31 cellular contexts compared by ENCODE assay signal in genomic region chr6:75936682-75937081, GRCh38.
"Had no signal": no experiment of that assay in that cellular context is flagged by ENCODE, and none has a peak within 500 bp of the region (broad histone marks: within the 10 kb centered on the region; RNA-seq: fewer than 3 reads in every experiment).

No MANE protein-coding gene starts in this region.

- H3K4me3 ChIP-seq: adrenal gland, body of pancreas, esophagus squamous epithelium, gastroesophageal sphincter had no signal

- H3K9me3 ChIP-seq: adrenal gland, body of pancreas, esophagus squamous epithelium, gastroesophageal sphincter had no signal

- H3K4me3 Mint-ChIP-seq: activated CD4-positive, alpha-beta memory T cell treated with anti-CD3 and anti-CD28 coated beads for 36 hours; activated CD4-positive, alpha-beta T cell treated with anti-CD3 and anti-CD28 coated beads for 36 hours; activated CD4-positive, alpha-beta T cell treated with anti-CD3 and anti-CD28 coated beads, Interleukin-2, amount 10 ng/mL, durations not matched to agents 24 days and 14 days; activated CD8-positive, alpha-beta memory T cell treated with anti-CD3 and anti-CD28 coated beads, Interleukin-2, amount 10 ng/mL, durations not matched to agents 7 days and 5 days; activated CD8-positive, alpha-beta T cell treated with anti-CD3 and anti-CD28 coated beads, Interleukin-2, amount 10 ng/mL, durations not matched to agents 7 days and 5 days; activated naive CD4-positive, alpha-beta T cell treated with anti-CD3 and anti-CD28 coated beads for 36 hours; activated naive CD4-positive, alpha-beta T cell treated with anti-CD3 and anti-CD28 coated beads, Interleukin-2, amount 50 U/mL, for 24 hours; activated naive CD8-positive, alpha-beta T cell treated with anti-CD3 and anti-CD28 coated beads for 36 hours; activated naive CD8-positive, alpha-beta T cell treated with anti-CD3 and anti-CD28 coated beads, Interleukin-2, amount 50 U/mL, for 24 hours; activated T-helper 1 cell treated with anti-CD3 and anti-CD28 coated beads, Interleukin-12 subunit alpha, Interleukin-12 subunit beta, Interleukin-2, Interleukin-4 antibody, amounts not matched to agents 30 ng/mL and 10 ng/mL and 1 ng/mL, durations not matched to agents 14 hours and 24 hours and 36 hours; effector memory CD8-positive, alpha-beta T cell had no signal

- H3K27ac Mint-ChIP-seq: activated CD4-positive, alpha-beta memory T cell treated with anti-CD3 and anti-CD28 coated beads for 36 hours; activated CD4-positive, alpha-beta T cell treated with anti-CD3 and anti-CD28 coated beads for 36 hours; activated CD4-positive, alpha-beta T cell treated with anti-CD3 and anti-CD28 coated beads, Interleukin-2, amount 10 ng/mL, durations not matched to agents 24 days and 14 days; activated CD8-positive, alpha-beta memory T cell treated with anti-CD3 and anti-CD28 coated beads, Interleukin-2, amount 10 ng/mL, durations not matched to agents 7 days and 5 days; activated CD8-positive, alpha-beta T cell treated with anti-CD3 and anti-CD28 coated beads, Interleukin-2, amount 10 ng/mL, durations not matched to agents 7 days and 5 days; activated naive CD4-positive, alpha-beta T cell treated with anti-CD3 and anti-CD28 coated beads for 36 hours; activated naive CD4-positive, alpha-beta T cell treated with anti-CD3 and anti-CD28 coated beads, Interleukin-2, amount 50 U/mL, for 24 hours; activated naive CD8-positive, alpha-beta T cell treated with anti-CD3 and anti-CD28 coated beads for 36 hours; activated naive CD8-positive, alpha-beta T cell treated with anti-CD3 and anti-CD28 coated beads, Interleukin-2, amount 50 U/mL, for 24 hours; activated T-helper 1 cell treated with anti-CD3 and anti-CD28 coated beads, Interleukin-12 subunit alpha, Interleukin-12 subunit beta, Interleukin-2, Interleukin-4 antibody, amounts not matched to agents 30 ng/mL and 10 ng/mL and 1 ng/mL, durations not matched to agents 14 hours and 24 hours and 36 hours; activated T-helper 2 cell treated with anti-CD3 and anti-CD28 coated beads, Interferon-gamma antibody, Interleukin-2, Interleukin-4, amounts not matched to agents 10 μg/mL and 5 μg/mL and 100 μg/mL, durations not matched to agents 14 hours and 24 hours and 36 hours; effector memory CD8-positive, alpha-beta T cell had no signal

- DNase-seq: activated CD4-positive, alpha-beta memory T cell treated with anti-CD3 and anti-CD28 coated beads for 36 hours; activated CD4-positive, alpha-beta T cell treated with anti-CD3 and anti-CD28 coated beads for 36 hours; activated CD4-positive, alpha-beta T cell treated with anti-CD3 and anti-CD28 coated beads, Interleukin-2, amount 10 ng/mL, durations not matched to agents 24 days and 14 days; activated CD4-positive, CD25-positive, alpha-beta regulatory T cell; activated CD4-positive, CD25-positive, alpha-beta regulatory T cell treated with anti-CD3 and anti-CD28 coated beads, Interleukin-2, amount 50 U/mL, for 72 hours; activated CD8-positive, alpha-beta memory T cell treated with anti-CD3 and anti-CD28 coated beads, Interleukin-2, amount 10 ng/mL, durations not matched to agents 7 days and 5 days; activated CD8-positive, alpha-beta memory T cell treated with anti-CD3 and anti-CD28 coated beads, Interleukin-2, amount 50 U/mL, for 4 hours; activated CD8-positive, alpha-beta T cell treated with anti-CD3 and anti-CD28 coated beads, Interleukin-2, amount 10 ng/mL, durations not matched to agents 7 days and 5 days; activated effector memory CD4-positive, alpha-beta T cell treated with anti-CD3 and anti-CD28 coated beads, Interleukin-2, amount 50 U/mL, for 16 hours; activated naive CD4-positive, alpha-beta T cell treated with anti-CD3 and anti-CD28 coated beads for 36 hours; activated naive CD8-positive, alpha-beta T cell treated with anti-CD3 and anti-CD28 coated beads for 36 hours; activated naive CD8-positive, alpha-beta T cell treated with anti-CD3 and anti-CD28 coated beads, Interleukin-2, amount 50 U/mL, for 24 hours; activated T-cell treated with anti-CD3 and anti-CD28 coated beads, Interleukin-2, amount 50 U/mL, for 1 hour; activated T-cell treated with anti-CD3 and anti-CD28 coated beads, Interleukin-2, amount 50 U/mL, for 48 hours; adrenal gland; amygdala; aorta; body of pancreas; caudate nucleus; cortex of kidney; dermis blood vessel endothelial cell; effector CD4-positive, alpha-beta T cell; effector memory CD8-positive, alpha-beta T cell; esophagus squamous epithelium; foreskin melanocyte; T-helper 2 cell had no signal

- H3K36me3 Mint-ChIP-seq: activated CD4-positive, alpha-beta memory T cell treated with anti-CD3 and anti-CD28 coated beads for 36 hours; activated CD8-positive, alpha-beta memory T cell treated with anti-CD3 and anti-CD28 coated beads, Interleukin-2, amount 10 ng/mL, durations not matched to agents 7 days and 5 days; activated naive CD4-positive, alpha-beta T cell treated with anti-CD3 and anti-CD28 coated beads, Interleukin-2, amount 50 U/mL, for 24 hours; activated naive CD8-positive, alpha-beta T cell treated with anti-CD3 and anti-CD28 coated beads for 36 hours had no signal

- H3K36me3 ChIP-seq: adrenal gland, esophagus squamous epithelium, gastroesophageal sphincter had no signal

- ATAC-seq: activated CD4-positive, alpha-beta T cell treated with anti-CD3 and anti-CD28 coated beads for 36 hours; activated CD8-positive, alpha-beta memory T cell treated with anti-CD3 and anti-CD28 coated beads, Interleukin-2, amount 10 ng/mL, durations not matched to agents 7 days and 5 days; activated CD8-positive, alpha-beta T cell treated with anti-CD3 and anti-CD28 coated beads, Interleukin-2, amount 10 ng/mL, durations not matched to agents 7 days and 5 days; activated naive CD8-positive, alpha-beta T cell treated with anti-CD3 and anti-CD28 coated beads, Interleukin-2, amount 50 U/mL, for 24 hours; body of pancreas; effector memory CD8-positive, alpha-beta T cell; gastroesophageal sphincter had no signal

- H3K9me3 Mint-ChIP-seq: activated CD4-positive, alpha-beta memory T cell treated with anti-CD3 and anti-CD28 coated beads for 36 hours; activated CD4-positive, alpha-beta T cell treated with anti-CD3 and anti-CD28 coated beads, Interleukin-2, amount 10 ng/mL, durations not matched to agents 24 days and 14 days; activated naive CD4-positive, alpha-beta T cell treated with anti-CD3 and anti-CD28 coated beads for 36 hours; activated naive CD4-positive, alpha-beta T cell treated with anti-CD3 and anti-CD28 coated beads, Interleukin-2, amount 50 U/mL, for 24 hours; activated naive CD8-positive, alpha-beta T cell treated with anti-CD3 and anti-CD28 coated beads for 36 hours; activated naive CD8-positive, alpha-beta T cell treated with anti-CD3 and anti-CD28 coated beads, Interleukin-2, amount 50 U/mL, for 24 hours; activated T-helper 1 cell treated with anti-CD3 and anti-CD28 coated beads, Interleukin-12 subunit alpha, Interleukin-12 subunit beta, Interleukin-2, Interleukin-4 antibody, amounts not matched to agents 30 ng/mL and 10 ng/mL and 1 ng/mL, durations not matched to agents 14 hours and 24 hours and 36 hours; activated T-helper 2 cell treated with anti-CD3 and anti-CD28 coated beads, Interferon-gamma antibody, Interleukin-2, Interleukin-4, amounts not matched to agents 10 μg/mL and 5 μg/mL and 100 μg/mL, durations not matched to agents 14 hours and 24 hours and 36 hours; effector memory CD8-positive, alpha-beta T cell had no signal

- H3K27me3 ChIP-seq: adrenal gland, body of pancreas, gastroesophageal sphincter had no signal

- H3K27ac ChIP-seq: adrenal gland, body of pancreas, epithelial cell of prostate, esophagus squamous epithelium, gastroesophageal sphincter had no signal
